ENCODE assay signal across 1 cellular context in the genomic region with DNA sequence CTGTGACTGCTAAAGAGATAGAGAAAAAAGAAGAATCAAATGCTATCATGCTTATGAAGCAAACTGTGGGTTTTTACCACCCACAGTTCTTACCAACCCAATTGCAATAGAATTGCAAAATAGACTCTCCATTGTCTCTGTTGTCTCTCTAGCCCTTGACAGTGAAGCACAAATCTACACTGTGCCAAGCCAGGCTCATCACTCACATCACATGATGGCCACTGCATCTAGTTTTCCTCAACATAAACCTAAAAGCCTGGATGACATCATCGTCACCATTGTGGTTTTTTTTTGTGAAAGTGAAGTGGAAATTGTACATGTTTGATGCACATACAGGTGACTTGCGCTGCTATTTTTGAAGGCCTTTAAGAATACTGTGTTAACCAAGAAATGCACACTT.
TF ChIP-seq lines count a peak whose summit lies in the region.

No MANE protein-coding gene starts in this region.

TF ChIP-seq in K562, 482 proteins besides CTCF, POLR2A, EP300 and RAD21:
- TF ChIP-seq ZKSCAN1 (IDR thresholded peaks at IDR 0.05; ENCODE audit: low read depth, low read length) (no peak), MAZ (CRISPR knock-in tag; conservative IDR thresholded peaks at IDR 0.05 in 1 of 2, IDR thresholded peaks at IDR 0.05 in 1 of 2) (no peak), ATF3 (IDR thresholded peaks at IDR 0.05) (0 out of 2 replicates have a peak, but pooled peaks have one; percentile 20), ATF3 (CRISPR knock-in tag; conservative IDR thresholded peaks at IDR 0.05) (no peak), KLF16 (IDR thresholded peaks at IDR 0.05) (no peak), KDM1A (IDR thresholded peaks at IDR 0.05) (no peak), SLC30A9 (CRISPR knock-in tag; IDR thresholded peaks at IDR 0.05) (no peak), SMAD3 (CRISPR knock-in tag; conservative IDR thresholded peaks at IDR 0.05) (no peak), RUNX1 (IDR thresholded peaks at IDR 0.05; ENCODE audit: low read depth) (no peak), E4F1 (CRISPR knock-in tag; IDR thresholded peaks at IDR 0.05; ENCODE audit: borderline replicate concordance) (no peak)
